Comparison of ENCODE assay signal across 1 cellular context in the genomic region with DNA sequence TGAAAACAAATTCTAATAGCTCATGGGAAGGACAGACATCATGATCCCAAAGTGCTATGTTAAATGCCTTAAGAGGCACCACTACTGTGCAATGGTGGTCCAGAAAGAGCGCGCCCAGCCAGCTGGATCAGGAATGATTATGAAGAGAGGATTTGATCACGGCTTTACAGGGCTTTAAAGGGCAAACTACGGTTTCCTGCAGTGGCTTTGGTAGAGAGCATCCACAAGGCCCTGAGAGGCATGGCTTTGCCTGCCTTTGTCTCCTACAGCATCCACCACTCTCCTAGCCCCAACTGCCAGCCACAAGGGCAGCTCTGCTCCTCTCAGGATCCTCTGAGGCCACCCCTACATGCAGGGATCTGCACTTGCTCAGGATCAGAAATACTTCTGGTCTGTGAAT.
TF ChIP-seq lines count a peak whose summit lies in the region.

No MANE protein-coding gene starts in this region.

TF ChIP-seq in A549, 52 proteins besides CTCF, POLR2A, EP300 and RAD21 (continued from another document):
- TF ChIP-seq, protein P1, sequence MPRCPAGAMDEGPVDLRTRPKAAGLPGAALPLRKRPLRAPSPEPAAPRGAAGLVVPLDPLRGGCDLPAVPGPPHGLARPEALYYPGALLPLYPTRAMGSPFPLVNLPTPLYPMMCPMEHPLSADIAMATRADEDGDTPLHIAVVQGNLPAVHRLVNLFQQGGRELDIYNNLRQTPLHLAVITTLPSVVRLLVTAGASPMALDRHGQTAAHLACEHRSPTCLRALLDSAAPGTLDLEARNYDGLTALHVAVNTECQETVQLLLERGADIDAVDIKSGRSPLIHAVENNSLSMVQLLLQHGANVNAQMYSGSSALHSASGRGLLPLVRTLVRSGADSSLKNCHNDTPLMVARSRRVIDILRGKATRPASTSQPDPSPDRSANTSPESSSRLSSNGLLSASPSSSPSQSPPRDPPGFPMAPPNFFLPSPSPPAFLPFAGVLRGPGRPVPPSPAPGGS (IDR thresholded peaks at IDR 0.05) = no peak
- TF ChIP-seq ZNF302 (CRISPR knock-in tag; IDR thresholded peaks at IDR 0.05) (no peak), ZFP36 (IDR thresholded peaks at IDR 0.05; ENCODE audit: borderline replicate concordance, partially characterized antibody) (no peak), SMC3 (IDR thresholded peaks at IDR 0.05) (no peak), MAZ (IDR thresholded peaks at IDR 0.05; ENCODE audit: borderline replicate concordance, low read depth, low read length) (no peak), NFE2L2 (conservative IDR thresholded peaks at IDR 0.05; ENCODE audit: low read length) (no peak), MAFK (IDR thresholded peaks at IDR 0.05; ENCODE audit: partially characterized antibody) (no peak), GATA3 (IDR thresholded peaks at IDR 0.05; ENCODE audit: borderline replicate concordance) (no peak), MYC (IDR thresholded peaks at IDR 0.05; ENCODE audit: borderline replicate concordance, low read length) (no peak), RARB (CRISPR knock-in tag; IDR thresholded peaks at IDR 0.05) (no peak), NPAS2 (CRISPR knock-in tag; IDR thresholded peaks at IDR 0.05; ENCODE audit: borderline replicate concordance) (no peak)
- TF ChIP-seq, protein P2, sequence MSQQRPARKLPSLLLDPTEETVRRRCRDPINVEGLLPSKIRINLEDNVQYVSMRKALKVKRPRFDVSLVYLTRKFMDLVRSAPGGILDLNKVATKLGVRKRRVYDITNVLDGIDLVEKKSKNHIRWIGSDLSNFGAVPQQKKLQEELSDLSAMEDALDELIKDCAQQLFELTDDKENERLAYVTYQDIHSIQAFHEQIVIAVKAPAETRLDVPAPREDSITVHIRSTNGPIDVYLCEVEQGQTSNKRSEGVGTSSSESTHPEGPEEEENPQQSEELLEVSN (IDR thresholded peaks at IDR 0.05; ENCODE audit: borderline replicate concordance, low read depth) = no peak
